ENCODE assay signal across 17 cellular contexts in the genomic region with DNA sequence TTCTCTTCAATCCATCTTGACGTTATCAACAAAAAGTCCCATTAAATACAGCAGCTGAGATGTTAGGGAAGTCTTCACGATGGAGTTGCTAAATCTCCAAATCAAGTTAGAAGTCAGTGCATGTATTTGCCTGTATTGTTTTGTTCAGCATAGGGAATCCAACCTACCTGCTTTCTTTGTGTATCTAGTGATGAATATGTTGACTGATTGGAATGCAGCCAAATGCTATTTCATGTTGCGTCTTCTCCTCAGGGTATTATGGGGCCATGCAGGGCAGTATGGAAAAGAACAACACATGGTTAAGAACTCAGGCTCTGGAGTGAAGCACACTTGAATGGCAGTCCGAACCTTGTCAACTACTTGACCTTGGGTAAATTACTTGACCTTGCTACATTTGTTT.
A peak's percentile ranks its signal among the peaks of the same experiment; 100 is the strongest.
DNase-seq lines count a peak whose midpoint lies in the region; ATAC-seq, FAIRE-seq and TF ChIP-seq lines count a peak whose summit lies in the region.
"Had no signal": no experiment of that assay in that cellular context is flagged by ENCODE, and none has a peak within 500 bp of the region (broad histone marks: within the 10 kb centered on the region; RNA-seq: fewer than 3 reads in every experiment).

No MANE protein-coding gene starts in this region.

- no peak for TF ChIP-seq CTCF in GM20000 (IDR thresholded peaks at IDR 0.05; ENCODE audit: extremely low read depth, missing control alignments)

- no peak overlapping the region for H3K27ac ChIP-seq in epithelial cell of prostate
- H3K27ac ChIP-seq: esophagus muscularis mucosa, ovary, Peyer's patch, right lobe of liver had no signal

- no peak for FAIRE-seq in frontal cortex (lab: Jason Lieb, UNC)
- FAIRE-seq: TTC549 had no signal

- DNase-seq in HT-29 (ENCODE audit: low spot score) (peak; percentile 4), NCI-H1930 (lab: John Stamatoyannopoulos, UW) (peak; percentile 48 to 83), NCI-H748 (lab: John Stamatoyannopoulos, UW; ENCODE audit: unreplicated experiment) (peak; percentile 96), epithelial cell of prostate (ENCODE audit: low read depth, low spot score) (peak; percentile 80), frontal cortex (ENCODE audit: low spot score in 2 of 2) (no peak), GM20000 (ENCODE audit: low spot score) (no peak)
- DNase-seq in activated CD4-positive, alpha-beta T cell treated with anti-CD3 and anti-CD28 coated beads for 1 hour = no peak
- DNase-seq: activated CD4-positive, alpha-beta T cell treated with anti-CD3 and anti-CD28 coated beads for 48 hours; activated effector memory CD4-positive, alpha-beta T cell treated with Interleukin-2 at 50 U/mL for 16 hours; GDM1; ovary; Peyer's patch; right lobe of liver; SW 1271 had no signal

- no peak for ATAC-seq in GM21423 (IDR thresholded peaks at IDR 0.05; ENCODE audit: unreplicated experiment)
- ATAC-seq: right lobe of liver had no signal

Comparison
In these comparisons a context has a peak if more than half of its experiments do, and no peak if none do; other contexts are left out.
1. DNase-seq: peak in HT-29 (single experiment), NCI-H1930 (2 of 2), NCI-H748 (single experiment) and epithelial cell of prostate (single experiment); none in activated CD4-positive, alpha-beta T cell treated with anti-CD3 and anti-CD28 coated beads for 1 hour (single experiment), frontal cortex (0 of 2) and GM20000 (single experiment).